20 cellular contexts compared by ENCODE assay signal in the genomic region with DNA sequence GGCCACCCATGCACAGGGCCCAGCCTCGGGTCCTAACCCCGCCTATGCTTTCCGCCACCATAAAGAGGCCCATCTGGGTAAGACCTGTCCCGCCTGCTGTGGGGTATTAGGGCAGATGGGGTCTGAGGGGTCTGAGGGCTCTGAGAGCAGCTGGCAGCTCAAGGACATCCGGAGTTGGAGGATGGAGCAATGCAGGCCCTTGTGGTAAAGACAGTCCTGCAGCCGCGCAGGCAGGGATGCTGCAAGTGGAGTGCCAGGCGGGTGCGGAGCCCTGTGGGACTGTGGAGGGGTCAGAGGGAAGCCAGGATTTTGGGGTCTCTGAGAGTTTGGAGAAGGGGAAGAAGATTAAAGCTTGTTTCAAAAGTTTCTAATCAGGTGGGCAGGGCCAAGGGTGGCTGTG.
DNase-seq lines count a peak whose midpoint lies in the region; ATAC-seq, FAIRE-seq and TF ChIP-seq lines count a peak whose summit lies in the region.
"Had no signal": no experiment of that assay in that cellular context is flagged by ENCODE, and none has a peak within 500 bp of the region (broad histone marks: within the 10 kb centered on the region; RNA-seq: fewer than 3 reads in every experiment).

No MANE protein-coding gene starts in this region.

- POLR2A ChIA-PET in HepG2 (lab: Yijun Ruan, JAX) = no interaction called here

- DNase-seq in right lobe of liver (peak in 2 of 3 donors; percentile 11 to 35), HepG2 (ENCODE audit: low spot score) (no peak), osteoblast (ENCODE audit: insufficient read length, low spot score, missing footprints) (peak; percentile 61), NCI-H146 (lab: John Stamatoyannopoulos, UW) (no peak), A172 (ENCODE audit: low spot score) (no peak)
- no peak for DNase-seq in stimulated activated effector memory CD8-positive, alpha-beta T cell treated with anti-CD3 and anti-CD28 coated beads, Interleukin-12 subunit alpha, Interleukin-12 subunit beta, amount 100 ng/mL, for 72 hours (ENCODE audit: low spot score in 2 of 2)
- DNase-seq: CD8-positive, alpha-beta T cell; COR-L47; DMS153; DMS79 treated with DMSO at 0.1 percent for 48 hours; EL; HCEC 1CT; HFFc6 had no signal

- TF ChIP-seq CTCF in right lobe of liver (IDR thresholded peaks at IDR 0.05) = no peak
- no peak for TF ChIP-seq CTCF in HepG2 (CRISPR knock-in tag; IDR thresholded peaks at IDR 0.05)
- no peak for TF ChIP-seq CTCF in brain (conservative IDR thresholded peaks at IDR 0.05)
- no peak for TF ChIP-seq CTCF in osteoblast (IDR thresholded peaks at IDR 0.05; ENCODE audit: extremely low read depth, low read depth, low read length)

- H3K36me3 Mint-ChIP-seq in brain = peaks cover 22% of the 10 kb centered on the region
- no peaks in the 10 kb centered on the region for H3K36me3 Mint-ChIP-seq in stimulated activated effector memory CD8-positive, alpha-beta T cell treated with anti-CD3 and anti-CD28 coated beads, Interleukin-12 subunit alpha, Interleukin-12 subunit beta, amount 100 ng/mL, for 72 hours
- H3K36me3 Mint-ChIP-seq: CD14-positive monocyte; CD8-positive, alpha-beta T cell had no signal

- H3K36me3 ChIP-seq in right lobe of liver (no peaks in the 10 kb centered on the region), HepG2 (replicated peaks in 1 of 2; ENCODE audit: control insufficient read depth in 1 of 2, insufficient read depth in 2 of 2, low read length in 2 of 2) (peaks cover 10 to 18% of the 10 kb centered on the region in 2 experiments; a peak in 3 of 5 replicates), osteoblast (ENCODE audit: insufficient read depth, low read length) (no peaks in the 10 kb centered on the region)

- ATAC-seq in right lobe of liver (no peak), HepG2 (no peak)
- no peak for ATAC-seq in stimulated activated effector memory CD8-positive, alpha-beta T cell treated with anti-CD3 and anti-CD28 coated beads, Interleukin-12 subunit alpha, Interleukin-12 subunit beta, amount 100 ng/mL, for 72 hours
- ATAC-seq: CD8-positive, alpha-beta T cell had no signal

- H3K4me3 ChIP-seq in right lobe of liver = no peak overlapping the region
- H3K4me3 ChIP-seq in HepG2 (replicated peaks in 1 of 3; ENCODE audit: insufficient read depth in 1 of 3, low read depth in 2 of 3, low read length in 3 of 3) = no peak overlapping the region
- no peak overlapping the region for H3K4me3 ChIP-seq in osteoblast (ENCODE audit: insufficient read depth, low read length)

- TF ChIP-seq POLR2A in right lobe of liver (IDR thresholded peaks at IDR 0.05) = no peak
- TF ChIP-seq POLR2A in HepG2 (IDR thresholded peaks at IDR 0.05; ENCODE audit: insufficient read depth in 1 of 2, low read depth in 2 of 2, low read length in 2 of 2) = no peak

- intact Hi-C loops in right lobe of liver (cut with DNase I) = loop anchor here (10.0 kb wide), 3 partner anchors 76 to 196 kb away; partner anchors contain the start of gene MN1 (in 1 of the 2)
- intact Hi-C loops in HepG2 (cut with micrococcal nuclease; ENCODE audit: unreplicated experiment) = no loop called here

- H2AFZ ChIP-seq in HepG2 (ENCODE audit: low read length) (no peak overlapping the region), osteoblast (ENCODE audit: low read length) (no peak overlapping the region)

- no peak for FAIRE-seq in HepG2 (lab: Jason Lieb, UNC)
- FAIRE-seq: D721Med, G401.6, GM12891, GM19239, H1 had no signal

- H3K4me3 Mint-ChIP-seq in brain = no peak overlapping the region
- no peak overlapping the region for H3K4me3 Mint-ChIP-seq in stimulated activated effector memory CD8-positive, alpha-beta T cell treated with anti-CD3 and anti-CD28 coated beads, Interleukin-12 subunit alpha, Interleukin-12 subunit beta, amount 100 ng/mL, for 72 hours
- H3K4me3 Mint-ChIP-seq: CD14-positive monocyte; CD8-positive, alpha-beta T cell; HFFc6 had no signal

- no peaks in the 10 kb centered on the region for H3K27me3 ChIP-seq in right lobe of liver
- no peaks in the 10 kb centered on the region; a peak in 1 of 5 replicates for H3K27me3 ChIP-seq in HepG2 (ENCODE audit: control insufficient read depth in 1 of 2, insufficient read depth in 2 of 2, low read length in 2 of 2)
- no peaks in the 10 kb centered on the region for H3K27me3 ChIP-seq in osteoblast (ENCODE audit: insufficient read depth, low read length)

- H3K27me3 Mint-ChIP-seq in brain = no peaks in the 10 kb centered on the region

- no peak overlapping the region for H3K9ac ChIP-seq in HepG2 (ENCODE audit: insufficient read depth, low read depth, low read length)

- H3K27ac Mint-ChIP-seq in brain = peak overlapping the region in 3 of 5 experiments; percentile 30 to 40 (median 38)
- H3K27ac Mint-ChIP-seq in stimulated activated effector memory CD8-positive, alpha-beta T cell treated with anti-CD3 and anti-CD28 coated beads, Interleukin-12 subunit alpha, Interleukin-12 subunit beta, amount 100 ng/mL, for 72 hours = no peak overlapping the region
- H3K27ac Mint-ChIP-seq: CD8-positive, alpha-beta T cell; HFFc6 had no signal

- WGBS in right lobe of liver (ENCODE audit: insufficient coverage, low coverage, low lambda C conversion rate, missing lambda C conversion rate) = 88% methylated on average over 4 of the region's 9 CpGs
- WGBS in HepG2 (ENCODE audit: low lambda C conversion rate) = 98% methylated on average over 8 of the region's 9 CpGs

- H3K27ac ChIP-seq in right lobe of liver (no peak overlapping the region), HepG2 (ENCODE audit: extremely low read length, insufficient read depth, low read length) (no peak overlapping the region), osteoblast (ENCODE audit: low read depth, low read length) (no peak overlapping the region)

- H3K4me2 ChIP-seq in HepG2 (ENCODE audit: low read depth, low read length) (no peak overlapping the region), osteoblast (ENCODE audit: insufficient read depth, low read length) (no peak overlapping the region)

- H3K4me1 Mint-ChIP-seq in brain = no peaks in the 10 kb centered on the region
- no peaks in the 10 kb centered on the region for H3K4me1 Mint-ChIP-seq in stimulated activated effector memory CD8-positive, alpha-beta T cell treated with anti-CD3 and anti-CD28 coated beads, Interleukin-12 subunit alpha, Interleukin-12 subunit beta, amount 100 ng/mL, for 72 hours

- TF ChIP-seq EP300 in HepG2 (IDR thresholded peaks at IDR 0.05; ENCODE audit: low read depth in 2 of 2, low read length in 2 of 2) (no peak), HepG2 (CRISPR knock-in tag; IDR thresholded peaks at IDR 0.05; ENCODE audit: borderline replicate concordance) (no peak)

- BruUV-seq in HepG2 (replicated peaks; lab: Mats Ljungman, UMichigan) = no TSS peak

- H3K4me1 ChIP-seq in right lobe of liver (peaks cover 0 to 22% (median 5%) of the 10 kb centered on the region in 4 donors), HepG2 (ENCODE audit: insufficient read depth, low read length) (no peaks in the 10 kb centered on the region), osteoblast (ENCODE audit: insufficient read depth, low read length) (peaks cover 19% of the 10 kb centered on the region)

- H3K79me2 ChIP-seq in HepG2 (ENCODE audit: insufficient read depth, low read length) (no peaks in the 10 kb centered on the region), osteoblast (ENCODE audit: insufficient read depth, low read length) (no peaks in the 10 kb centered on the region)

- no peaks in the 10 kb centered on the region; the same call in 1 of the 2 replicates for H4K20me1 ChIP-seq in HepG2 (ENCODE audit: insufficient read depth, low read length)
- peaks cover 4% of the 10 kb centered on the region for H4K20me1 ChIP-seq in osteoblast (ENCODE audit: insufficient read depth, low read length)

- TF ChIP-seq RAD21 in HepG2 (CRISPR knock-in tag; IDR thresholded peaks at IDR 0.05) = no peak

- H3K9me3 Mint-ChIP-seq in brain = no peaks in the 10 kb centered on the region
- no peaks in the 10 kb centered on the region for H3K9me3 Mint-ChIP-seq in stimulated activated effector memory CD8-positive, alpha-beta T cell treated with anti-CD3 and anti-CD28 coated beads, Interleukin-12 subunit alpha, Interleukin-12 subunit beta, amount 100 ng/mL, for 72 hours
- H3K9me3 Mint-ChIP-seq: CD14-positive monocyte; CD8-positive, alpha-beta T cell; HFFc6 had no signal

- in situ Hi-C loops in HepG2 (cut with HindIII; ENCODE audit: extremely low pct_ligation_motif_present, low pct_unique_long_range_greater_than_20kb) = loop anchor here (25.0 kb wide), 2 partner anchors 588 to 1238 kb away; no protein-coding TSS in a partner anchor

- CTCF ChIA-PET in HepG2 (lab: Yijun Ruan, JAX; ENCODE audit: low intra/inter-chr PET ratio, low total read pairs) = no interaction called here

- H3K9me3 ChIP-seq in right lobe of liver (no peaks in the 10 kb centered on the region), HepG2 (ENCODE audit: low read length) (no peaks in the 10 kb centered on the region), osteoblast (ENCODE audit: low read depth, low read length) (no peaks in the 10 kb centered on the region)

TF ChIP-seq in HepG2, 621 proteins besides CTCF, POLR2A, EP300 and RAD21:
- TF ChIP-seq EHMT2 (IDR thresholded peaks at IDR 0.05; ENCODE audit: borderline replicate concordance, low read depth, low read length) (no peak), RXRA (CRISPR knock-in tag; IDR thresholded peaks at IDR 0.05) (no peak)
TF ChIP-seq in HepG2: peak in this region for 0.

Comparison
In these comparisons a context has a peak if more than half of its experiments do, and no peak if none do; other contexts are left out.
1. DNase-seq: peak in right lobe of liver (2 of 3) and osteoblast (single experiment); none in HepG2 (single experiment), stimulated activated effector memory CD8-positive, alpha-beta T cell treated with anti-CD3 and anti-CD28 coated beads, Interleukin-12 subunit alpha, Interleukin-12 subunit beta, amount 100 ng/mL, for 72 hours (0 of 2), NCI-H146 (single experiment) and A172 (single experiment).